ENCODE assay signal across 18 cellular contexts in genomic region chr2:144886847-144887246, GRCh38.
DNase-seq lines count a peak whose midpoint lies in the region; FAIRE-seq and TF ChIP-seq lines count a peak whose summit lies in the region.
"Had no signal": no experiment of that assay in that cellular context is flagged by ENCODE, and none has a peak within 500 bp of the region (broad histone marks: within the 10 kb centered on the region; RNA-seq: fewer than 3 reads in every experiment).

No MANE protein-coding gene starts in this region.

- peaks cover 0 to 12% (median 3%) of the 10 kb centered on the region in 4 donors for H3K4me1 ChIP-seq in tibial artery
- H3K4me1 ChIP-seq: BE2C, SJCRH30 had no signal

- no peaks in the 10 kb centered on the region for H3K36me3 ChIP-seq in tibial artery
- H3K36me3 ChIP-seq: ascending aorta, BE2C, SJCRH30 had no signal

- no peaks in the 10 kb centered on the region for H3K9me3 ChIP-seq in tibial artery
- H3K9me3 ChIP-seq: ascending aorta, BE2C, SJCRH30 had no signal

- no peaks in the 10 kb centered on the region for H3K27me3 ChIP-seq in tibial artery
- H3K27me3 ChIP-seq: ascending aorta, BE2C, SJCRH30 had no signal

- TF ChIP-seq POLR2A in GM12891 (IDR thresholded peaks at IDR 0.05; ENCODE audit: low read depth, low read length) = no peak

- no peak overlapping the region for H3K4me3 ChIP-seq in tibial artery
- H3K4me3 ChIP-seq: ascending aorta, SJCRH30 had no signal

- no peak for FAIRE-seq in GM12891 (lab: Jason Lieb, UNC)

- TF ChIP-seq CTCF in tibial artery (IDR thresholded peaks at IDR 0.05) = no peak

- intact Hi-C loops in tibial artery (cut with DNase I; ENCODE audit: low total_unique reads) = no loop called here

- DNase-seq in anterior cingulate cortex (lab: John Stamatoyannopoulos, UW) = peak in 31 of 58 donors; percentile 0 to 59 (median 13)
- peak; percentile 42 for DNase-seq in fibroblast of the conjunctiva (ENCODE audit: low read depth)
- peak; percentile 71 for DNase-seq in medulla oblongata (ENCODE audit: extremely low spot score)
- peak; percentile 60 to 79 for DNase-seq in tibial artery
- no peak for DNase-seq in CD1c-positive myeloid dendritic cell (ENCODE audit: extremely low spot score)
- no peak for DNase-seq in stimulated activated CD4-positive, alpha-beta T cell treated with anti-CD3 and anti-CD28 coated beads, Interleukin-4, amount 100 ng/mL, for 24 hours
- DNase-seq in D341Med (ENCODE audit: low spot score) = no peak
- DNase-seq in GM12891 (ENCODE audit: insufficient read length, low spot score) = no peak
- DNase-seq: activated CD8-positive, alpha-beta memory T cell treated with anti-CD3 and anti-CD28 coated beads, Interleukin-2, amount 10 ng/mL, durations not matched to agents 7 days and 5 days; activated effector memory CD4-positive, alpha-beta T cell treated with Interleukin-2 at 50 U/mL for 16 hours; BE2C; DMS 273 treated with DMSO at 0.1 percent for 48 hours; HCEC 1CT; mesendoderm; NCI-H1417 treated with DMSO at 0.1 percent for 48 hours; NCI-H345; SJCRH30 had no signal

- no peak overlapping the region for H3K27ac ChIP-seq in tibial artery
- H3K27ac ChIP-seq: ascending aorta, SJCRH30 had no signal

TF ChIP-seq in GM12891, 5 proteins besides CTCF, POLR2A, EP300 and RAD21:
- no peak for TF ChIP-seq TAF1 (IDR thresholded peaks at IDR 0.05; ENCODE audit: low read depth, low read length)

Comparison
In these comparisons a context has a peak if more than half of its experiments do, and no peak if none do; other contexts are left out.
1. DNase-seq: peak in anterior cingulate cortex (31 of 58), fibroblast of the conjunctiva (single experiment), medulla oblongata (single experiment) and tibial artery (2 of 2); none in CD1c-positive myeloid dendritic cell (single experiment), stimulated activated CD4-positive, alpha-beta T cell treated with anti-CD3 and anti-CD28 coated beads, Interleukin-4, amount 100 ng/mL, for 24 hours (single experiment), D341Med (single experiment) and GM12891 (single experiment).